ENCODE assay signal across 1 cellular context in the genomic region with DNA sequence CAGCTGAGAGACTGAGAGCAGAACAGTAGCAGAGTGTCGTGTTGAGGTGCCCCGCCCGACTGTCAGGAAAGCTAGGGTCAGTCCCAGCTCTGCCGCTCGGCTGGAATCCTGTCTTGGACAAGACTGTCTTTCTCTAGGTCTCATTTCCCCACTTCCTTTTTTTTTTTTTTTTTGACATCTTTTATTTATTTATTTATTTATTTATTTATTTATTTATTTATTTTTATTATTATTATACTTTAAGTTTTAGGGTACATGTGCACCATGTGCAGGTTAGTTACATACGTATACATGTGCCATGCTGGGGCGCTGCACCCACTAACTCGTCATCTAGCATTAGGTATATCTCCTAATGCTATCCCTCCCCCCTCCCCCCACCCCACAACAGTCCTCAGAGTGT.
TF ChIP-seq lines count a peak whose summit lies in the region.

No MANE protein-coding gene starts in this region.

TF ChIP-seq in HEK293, 187 proteins besides CTCF, POLR2A, EP300 and RAD21 (continued from another document):
- TF ChIP-seq, protein P1, sequence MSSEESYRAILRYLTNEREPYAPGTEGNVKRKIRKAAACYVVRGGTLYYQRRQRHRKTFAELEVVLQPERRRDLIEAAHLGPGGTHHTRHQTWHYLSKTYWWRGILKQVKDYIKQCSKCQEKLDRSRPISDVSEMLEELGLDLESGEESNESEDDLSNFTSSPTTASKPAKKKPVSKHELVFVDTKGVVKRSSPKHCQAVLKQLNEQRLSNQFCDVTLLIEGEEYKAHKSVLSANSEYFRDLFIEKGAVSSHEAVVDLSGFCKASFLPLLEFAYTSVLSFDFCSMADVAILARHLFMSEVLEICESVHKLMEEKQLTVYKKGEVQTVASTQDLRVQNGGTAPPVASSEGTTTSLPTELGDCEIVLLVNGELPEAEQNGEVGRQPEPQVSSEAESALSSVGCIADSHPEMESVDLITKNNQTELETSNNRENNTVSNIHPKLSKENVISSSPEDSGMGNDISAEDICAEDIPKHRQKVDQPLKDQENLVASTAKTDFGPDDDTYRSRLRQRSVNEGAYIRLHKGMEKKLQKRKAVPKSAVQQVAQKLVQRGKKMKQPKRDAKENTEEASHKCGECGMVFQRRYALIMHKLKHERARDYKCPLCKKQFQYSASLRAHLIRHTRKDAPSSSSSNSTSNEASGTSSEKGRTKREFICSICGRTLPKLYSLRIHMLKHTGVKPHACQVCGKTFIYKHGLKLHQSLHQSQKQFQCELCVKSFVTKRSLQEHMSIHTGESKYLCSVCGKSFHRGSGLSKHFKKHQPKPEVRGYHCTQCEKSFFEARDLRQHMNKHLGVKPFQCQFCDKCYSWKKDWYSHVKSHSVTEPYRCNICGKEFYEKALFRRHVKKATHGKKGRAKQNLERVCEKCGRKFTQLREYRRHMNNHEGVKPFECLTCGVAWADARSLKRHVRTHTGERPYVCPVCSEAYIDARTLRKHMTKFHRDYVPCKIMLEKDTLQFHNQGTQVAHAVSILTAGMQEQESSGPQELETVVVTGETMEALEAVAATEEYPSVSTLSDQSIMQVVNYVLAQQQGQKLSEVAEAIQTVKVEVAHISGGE (tag by site-specific recombination; conservative IDR thresholded peaks at IDR 0.05; ENCODE audit: low read depth) = peak; percentile 52
TF ChIP-seq in HEK293: peak in this region for 11; not testable (repeated sequence) for 176.
